ENCODE assay signal across 30 cellular contexts in the genomic region with DNA sequence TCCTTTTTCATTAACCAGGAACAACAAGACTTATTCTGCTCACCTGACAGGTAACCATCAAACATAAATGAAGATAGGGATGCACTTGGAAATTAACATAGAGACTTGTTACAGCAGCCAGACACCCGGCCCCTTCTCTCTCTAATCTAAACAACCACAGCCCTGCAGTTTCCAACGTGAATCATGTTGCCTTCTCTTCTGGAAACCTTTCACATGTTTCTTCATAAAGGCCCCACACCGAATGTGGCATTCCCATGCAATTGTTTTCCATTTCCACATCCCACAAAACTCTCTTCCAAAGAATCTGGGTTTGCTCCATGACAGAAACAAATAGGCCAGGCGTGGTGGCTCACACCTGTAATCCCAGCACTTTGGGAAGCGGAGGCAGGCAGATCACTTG. TPM values are rescaled to one million over a fixed set of nuclear protein-coding genes. Genes with fewer than 3 reads are reported as not detected.
DNase-seq lines count a peak whose midpoint lies in the region; ATAC-seq, FAIRE-seq and TF ChIP-seq lines count a peak whose summit lies in the region.
"Had no signal": no experiment of that assay in that cellular context is flagged by ENCODE, and none has a peak within 500 bp of the region (broad histone marks: within the 10 kb centered on the region; RNA-seq: fewer than 3 reads in every experiment).

No MANE protein-coding gene starts in this region.

- peaks cover 0 to 18% (median 1%) of the 10 kb centered on the region in 3 donors for H3K36me3 Mint-ChIP-seq in CD8-positive, alpha-beta memory T cell
- H3K36me3 Mint-ChIP-seq: CD4-positive, CD25-positive, alpha-beta regulatory T cell; T-cell had no signal

- H3K27ac ChIP-seq in K562 (ENCODE audit: extremely low read depth, low read depth, low read length) (no peak overlapping the region), subcutaneous abdominal adipose tissue (ENCODE audit: low read depth, low read length) (peak overlapping the region; percentile 69)
- H3K27ac ChIP-seq in CD8-positive, alpha-beta memory T cell (ENCODE audit: low read depth, low read length): no peak overlapping the region

- H3K4me3 ChIP-seq in K562: no peak overlapping the region
- H3K4me3 ChIP-seq in subcutaneous abdominal adipose tissue (ENCODE audit: low read depth in 1 of 5, low read length in 5 of 5): no peak overlapping the region
- no peak overlapping the region for H3K4me3 ChIP-seq in CD8-positive, alpha-beta memory T cell (ENCODE audit: low read length)
- H3K4me3 ChIP-seq: body of pancreas, esophagus squamous epithelium had no signal

- no peaks in the 10 kb centered on the region for H3K9me1 ChIP-seq in K562 (ENCODE audit: control insufficient read depth, insufficient read depth, low read length)

- no peak overlapping the region for H2AFZ ChIP-seq in K562 (ENCODE audit: low read depth, low read length)

- WGBS in K562 (ENCODE audit: insufficient coverage, low coverage, missing lambda C conversion rate): 10% methylated on average over 5 of the region's 5 CpGs

- H3K4me1 ChIP-seq in K562 (replicated peaks in 1 of 2; ENCODE audit: control insufficient read depth in 2 of 2, insufficient read depth in 2 of 2, low read length in 2 of 2) (peaks cover 0 to 14% of the 10 kb centered on the region in 2 experiments; a peak in 3 of 5 replicates), subcutaneous abdominal adipose tissue (ENCODE audit: control insufficient read depth in 5 of 5, insufficient read depth in 5 of 5, low read length in 5 of 5) (peaks cover 8 to 60% (median 52%) of the 10 kb centered on the region in 5 donors)
- peaks cover 34% of the 10 kb centered on the region for H3K4me1 ChIP-seq in CD8-positive, alpha-beta memory T cell (ENCODE audit: insufficient read depth, low read length)

- H3K4me1 Mint-ChIP-seq in CD8-positive, alpha-beta memory T cell: peaks cover 20 to 23% (median 22%) of the 10 kb centered on the region in 3 donors

- intact Hi-C loops in K562 (cut with micrococcal nuclease): no loop called here

- H3K9ac ChIP-seq in K562 (ENCODE audit: insufficient read depth in 1 of 2, low read depth in 2 of 2, low read length in 2 of 2): no peak overlapping the region
- H3K9ac ChIP-seq in subcutaneous abdominal adipose tissue (ENCODE audit: low read length in 5 of 5): peak overlapping the region in 2 of 5 donors; percentile 54 to 57

- H3K27ac Mint-ChIP-seq in CD8-positive, alpha-beta memory T cell: peak overlapping the region in 2 of 8 donors; percentile 56 to 88
- H3K27ac Mint-ChIP-seq: activated B cell treated with CpG ODN at 0.5 μM for 24 hours; CD4-positive, CD25-positive, alpha-beta regulatory T cell; stimulated activated naive CD8-positive, alpha-beta T cell treated with anti-CD3 and anti-CD28 coated beads, Interleukin-15, Interleukin-2, amounts not matched to agents 100 ng/mL and 50 ng/mL, for 24 hours; T-cell had no signal

- TF ChIP-seq RAD21 in K562 (CRISPR knock-in tag; conservative IDR thresholded peaks at IDR 0.05 in 1 of 2, IDR thresholded peaks at IDR 0.05 in 1 of 2): no peak

- in situ Hi-C loops in K562 (cut with MboI): no loop called here

- BruUV-seq in K562 (replicated peaks; lab: Mats Ljungman, UMichigan): no TSS peak

- DNase-seq in HCEC 1CT: peak; percentile 51
- DNase-seq in K562 (ENCODE audit: extremely low read depth in 1 of 4, low spot score in 3 of 4): no peak
- DNase-seq in iris pigment epithelial cell (ENCODE audit: low read depth): peak; percentile 80
- no peak for DNase-seq in CD8-positive, alpha-beta memory T cell
- DNase-seq: activated B cell treated with CpG ODN at 0.5 μM for 24 hours; activated CD4-positive, alpha-beta T cell treated with anti-CD3 and anti-CD28 coated beads, Interleukin-2, amount 50 U/mL, for 1 hour; activated T-cell treated with anti-CD3 and anti-CD28 coated beads, Interleukin-2, amount 50 U/mL, for 48 hours; body of pancreas; CD4-positive, CD25-positive, alpha-beta regulatory T cell; esophagus squamous epithelium; H7; hypothalamus; KG1; mammary epithelial cell; NCI-H1417 treated with DMSO at 0.1 percent for 48 hours; NCI-H2029 treated with DMSO at 0.1 percent for 48 hours; NCI-H524 treated with DMSO at 0.1 percent for 48 hours; OCI-M1; right cardiac atrium; stimulated activated CD8-positive, alpha-beta memory T cell treated with anti-CD3 and anti-CD28 coated beads, Interleukin-4, amount 100 ng/mL, for 48 hours; T-cell had no signal

- CTCF ChIA-PET in K562 (lab: Yijun Ruan, JAX; ENCODE audit: low intra/inter-chr PET ratio): no interaction called here
- CTCF ChIA-PET in CD8-positive, alpha-beta memory T cell (lab: Charles Lee): no interaction called here

- H3K9me3 ChIP-seq in K562 (replicated peaks; ENCODE audit: control insufficient read depth, insufficient read depth, low read depth, low read length) (peaks cover 18% of the 10 kb centered on the region), subcutaneous abdominal adipose tissue (ENCODE audit: control insufficient read depth in 5 of 5, low read length in 5 of 5) (peaks cover 0 to 3% (median 0%) of the 10 kb centered on the region in 5 donors)
- no peaks in the 10 kb centered on the region for H3K9me3 ChIP-seq in CD8-positive, alpha-beta memory T cell (ENCODE audit: low read length)
- H3K9me3 ChIP-seq: body of pancreas had no signal

- peaks cover 0 to 7% of the 10 kb centered on the region in 2 donors for H3K27me3 Mint-ChIP-seq in CD8-positive, alpha-beta memory T cell
- H3K27me3 Mint-ChIP-seq: T-cell had no signal

- peaks cover 0 to 10% (median 7%) of the 10 kb centered on the region in 5 donors for H3K9me3 Mint-ChIP-seq in CD8-positive, alpha-beta memory T cell

- no peak overlapping the region for H3K4me2 ChIP-seq in K562 (ENCODE audit: insufficient read depth, low read length)

- ATAC-seq in K562 (no peak), GM18502 (IDR thresholded peaks at IDR 0.05; ENCODE audit: poor library complexity, unreplicated experiment) (no peak), HG03457 (IDR thresholded peaks at IDR 0.05; ENCODE audit: unreplicated experiment) (no peak)
- ATAC-seq: body of pancreas, right cardiac atrium, T-cell had no signal

- no peaks in the 10 kb centered on the region for H3K79me2 ChIP-seq in K562 (ENCODE audit: control insufficient read depth, insufficient read depth, low read length)

- H3K27me3 ChIP-seq in K562 (ENCODE audit: control insufficient read depth in 2 of 2, insufficient read depth in 2 of 2, low read length in 2 of 2) (peaks cover 4 to 33% of the 10 kb centered on the region in 2 experiments; a peak in 4 of 5 replicates), subcutaneous abdominal adipose tissue (ENCODE audit: control insufficient read depth in 5 of 5, insufficient read depth in 4 of 5, low read length in 5 of 5) (no peaks in the 10 kb centered on the region)
- no peaks in the 10 kb centered on the region for H3K27me3 ChIP-seq in CD8-positive, alpha-beta memory T cell (ENCODE audit: insufficient read depth, low read length, poor library complexity, severe bottlenecking)
- H3K27me3 ChIP-seq: body of pancreas had no signal

- POLR2A ChIA-PET in K562 (lab: Yijun Ruan, JAX): no interaction called here
- POLR2A ChIA-PET in CD8-positive, alpha-beta memory T cell (lab: Charles Lee): no interaction called here

- H4K20me1 ChIP-seq in K562 (replicated peaks; ENCODE audit: control insufficient read depth, insufficient read depth, low read length): 0 out of 2 replicates have a peak, but pooled peaks cover 3% of the 10 kb centered on the region

- FAIRE-seq in K562 (lab: Jason Lieb, UNC): peak; percentile 37
- FAIRE-seq: D721Med, endometrium, GM19239 had no signal

- no peaks in the 10 kb centered on the region for H3K36me3 ChIP-seq in K562 (ENCODE audit: control insufficient read depth, insufficient read depth, low read length)
- no peaks in the 10 kb centered on the region for H3K36me3 ChIP-seq in subcutaneous abdominal adipose tissue (ENCODE audit: control insufficient read depth in 5 of 5, insufficient read depth in 5 of 5, low read length in 5 of 5)
- H3K36me3 ChIP-seq in CD8-positive, alpha-beta memory T cell (ENCODE audit: insufficient read depth, low read length): no peaks in the 10 kb centered on the region
- H3K36me3 ChIP-seq: esophagus squamous epithelium had no signal

- no peak overlapping the region for H3K4me3 Mint-ChIP-seq in CD8-positive, alpha-beta memory T cell
- H3K4me3 Mint-ChIP-seq: activated B cell treated with CpG ODN at 0.5 μM for 24 hours; CD4-positive, CD25-positive, alpha-beta regulatory T cell; stimulated activated naive CD8-positive, alpha-beta T cell treated with anti-CD3 and anti-CD28 coated beads, Interleukin-15, Interleukin-2, amounts not matched to agents 100 ng/mL and 50 ng/mL, for 24 hours; T-cell had no signal

- no peak for TF ChIP-seq EP300 in K562 (IDR thresholded peaks at IDR 0.05; ENCODE audit: low read length)

- no peak for TF ChIP-seq CTCF in K562 (IDR thresholded peaks at IDR 0.05 in 2 of 3, conservative IDR thresholded peaks at IDR 0.05 in 1 of 3; ENCODE audit: insufficient read depth in 2 of 3, low read depth in 1 of 3, low read length in 3 of 3)

- no peak for TF ChIP-seq POLR2A in K562 (conservative IDR thresholded peaks at IDR 0.05)

RNA-seq across cellular contexts. Expression of gene WDR86, which starts 15.0 kb away (rescaled TPM):
- 0.32 TPM in 1 of 2 replicates, not detected in the other for total RNA-seq in K562 (2011; cell fraction: chromatin; rRNA removed; ENCODE audit: low replicate concordance)
- not detected in 2 replicates for total RNA-seq in K562 (2011; cell fraction: nucleolus; rRNA removed)
- not detected in 2 replicates for total RNA-seq in K562 (2011; cell fraction: nucleoplasm; rRNA removed)
- total RNA-seq in K562 (2014; rRNA removed) (0.08 TPM in 1 of 2 replicates, not detected in the other), K562 (2014; rRNA removed; fragmentation: Illumina TruSeq; extraction: Trizol) (not detected in 2 replicates), K562 (2015; rRNA removed; fragmentation: Illumina TruSeq; extraction: Trizol) (not detected in 2 replicates), K562 (2021) (0.09 TPM in 1 of 2 replicates, not detected in the other)
- polyA plus RNA-seq in K562 (2011; rRNA removed) (not detected in 2 replicates), K562 (2014; fragmentation: Illumina TruSeq; extraction: Trizol) (not detected in 2 replicates), K562 (2014; fragmentation: Nextera tagmentation; extraction: Ambion mirVana) (not detected), K562 (2014; rRNA removed) (0.05 and 0.24 TPM in 2 replicates)
- polyA plus RNA-seq in K562 (2011; cell fraction: cytosol; rRNA removed): 0.04 TPM in 1 of 2 replicates, not detected in the other
- 0.11 and 0.31 TPM in 2 replicates for polyA plus RNA-seq in K562 (2011; cell fraction: nucleus; rRNA removed)
- 0.21 and 0.39 TPM in 2 replicates for polyA plus RNA-seq in K562 (2012)
- not detected in 2 replicates for polyA minus RNA-seq in K562 (2011; rRNA and poly(A)+ RNA removed)
- polyA minus RNA-seq in K562 (2011; cell fraction: cytosol; rRNA and poly(A)+ RNA removed): not detected in 2 replicates
- polyA minus RNA-seq in K562 (2011; cell fraction: nucleus; rRNA and poly(A)+ RNA removed): not detected in 2 replicates
- total RNA-seq in CD8-positive, alpha-beta memory T cell: under 1 TPM; 0.55 to 0.59 TPM
- polyA plus RNA-seq in CD8-positive, alpha-beta memory T cell: 10.4 TPM
- total RNA-seq: dermis microvascular lymphatic vessel endothelial cell had no signal
- polyA plus RNA-seq: mammary epithelial cell had no signal

RNA-seq across cellular contexts. Expression of gene CRYGN, which starts 15.1 kb away (rescaled TPM):
- total RNA-seq in K562 (2011; cell fraction: chromatin; rRNA removed; ENCODE audit: low replicate concordance): 0.19 and 0.23 TPM in 2 replicates
- total RNA-seq in K562 (2011; cell fraction: nucleolus; rRNA removed): not detected in 2 replicates
- total RNA-seq in K562 (2011; cell fraction: nucleoplasm; rRNA removed): not detected in 2 replicates
- total RNA-seq in K562 (2014; rRNA removed): not detected in 2 replicates
- total RNA-seq in K562 (2014; rRNA removed; fragmentation: Illumina TruSeq; extraction: Trizol): not detected in 2 replicates
- not detected in 2 replicates for total RNA-seq in K562 (2015; rRNA removed; fragmentation: Illumina TruSeq; extraction: Trizol)
- not detected in 2 replicates for total RNA-seq in K562 (2021)
- polyA plus RNA-seq in K562 (2011; rRNA removed): not detected in 2 replicates
- not detected in 2 replicates for polyA plus RNA-seq in K562 (2011; cell fraction: cytosol; rRNA removed)
- 0.09 TPM in 1 of 2 replicates, not detected in the other for polyA plus RNA-seq in K562 (2011; cell fraction: nucleus; rRNA removed)
- polyA plus RNA-seq in K562 (2012): not detected in 2 replicates
- polyA plus RNA-seq in K562 (2014; fragmentation: Illumina TruSeq; extraction: Trizol): not detected in 2 replicates
- polyA plus RNA-seq in K562 (2014; fragmentation: Nextera tagmentation; extraction: Ambion mirVana): not detected
- not detected in 2 replicates for polyA plus RNA-seq in K562 (2014; rRNA removed)
- polyA minus RNA-seq in K562 (2011; rRNA and poly(A)+ RNA removed): not detected in 2 replicates
- polyA minus RNA-seq in K562 (2011; cell fraction: cytosol; rRNA and poly(A)+ RNA removed): not detected in 2 replicates
- polyA minus RNA-seq in K562 (2011; cell fraction: nucleus; rRNA and poly(A)+ RNA removed): not detected in 2 replicates
- not detected for total RNA-seq in CD8-positive, alpha-beta memory T cell
- polyA plus RNA-seq in CD8-positive, alpha-beta memory T cell: 0.41 TPM
- total RNA-seq: activated B cell treated with CpG ODN at 0.5 μM for 24 hours, body of pancreas, dermis microvascular lymphatic vessel endothelial cell, mammary epithelial cell had no signal
- polyA plus RNA-seq: mammary epithelial cell, neural cell had no signal

Comparison
In these comparisons a context has a peak if more than half of its experiments do, and no peak if none do; other contexts are left out.
1. DNase-seq: peak in HCEC 1CT (single experiment) and iris pigment epithelial cell (single experiment); none in K562 (0 of 4) and CD8-positive, alpha-beta memory T cell (0 of 5).